In genomic region chr2:159614534-159615186, GRCh38 we compare ENCODE assay signal across 8 cellular contexts. TPM values are rescaled to one million over a fixed set of nuclear protein-coding genes. Genes with fewer than 3 reads are reported as not detected.
A peak's percentile ranks its signal among the peaks of the same experiment; 100 is the strongest.
DNase-seq lines count a peak whose midpoint lies in the region; ATAC-seq and TF ChIP-seq lines count a peak whose summit lies in the region.

No MANE protein-coding gene starts in this region.

- H3K36me3 ChIP-seq in adipocyte (ENCODE audit: control insufficient read depth, insufficient read depth, low read length, severe bottlenecking) (no peaks in the 10 kb centered on the region), stomach (no peaks in the 10 kb centered on the region)

- peaks cover 38% of the 10 kb centered on the region for H3K4me1 ChIP-seq in adipocyte (ENCODE audit: control insufficient read depth, insufficient read depth, low read length)
- peaks cover 5 to 67% (median 47%) of the 10 kb centered on the region in 4 donors for H3K4me1 ChIP-seq in stomach

- peak overlapping the region; percentile 96 for H3K9ac ChIP-seq in adipocyte (ENCODE audit: low read length)

- H3K36me3 Mint-ChIP-seq in immature natural killer cell = peaks cover 0 to 4% (median 0%) of the 10 kb centered on the region in 3 donors

- TF ChIP-seq POLR2A in stomach (IDR thresholded peaks at IDR 0.05) = no peak

- TF ChIP-seq CTCF in stomach (IDR thresholded peaks at IDR 0.05) = no peak

- DNase-seq in COR-L47 (lab: John Stamatoyannopoulos, UW) (peak; percentile 49), adipocyte (ENCODE audit: low read depth) (peak; percentile 67), immature natural killer cell (no peak), stomach (no peak), HK-2 (ENCODE audit: unreplicated experiment) (no peak)

- ATAC-seq in HG03039 (IDR thresholded peaks at IDR 0.05; ENCODE audit: unreplicated experiment) (no peak), HG03196 (IDR thresholded peaks at IDR 0.05; ENCODE audit: unreplicated experiment) (no peak)

- no peak for TF ChIP-seq RAD21 in Ishikawa (IDR thresholded peaks at IDR 0.05; ENCODE audit: low read depth)

- peak overlapping the region; percentile 84 to 99 (median 88) for H3K4me3 Mint-ChIP-seq in immature natural killer cell

- H3K4me1 Mint-ChIP-seq in immature natural killer cell = peaks cover 20 to 32% of the 10 kb centered on the region in 2 donors

- H3K27me3 ChIP-seq in adipocyte (replicated peaks; ENCODE audit: control insufficient read depth, insufficient read depth, low read length) (no peaks in the 10 kb centered on the region), stomach (no peaks in the 10 kb centered on the region)

- intact Hi-C loops in stomach (cut with DNase I; ENCODE audit: low total_unique reads) = no loop called here

- peak overlapping the region in 4 of 6 donors; percentile 25 to 83 (median 46) for H3K27ac Mint-ChIP-seq in immature natural killer cell

- H3K9me3 Mint-ChIP-seq in immature natural killer cell = no peaks in the 10 kb centered on the region

- peak overlapping the region; percentile 93 for H3K4me3 ChIP-seq in adipocyte (ENCODE audit: low read length)
- peak overlapping the region; percentile 60 to 79 (median 68) for H3K4me3 ChIP-seq in stomach

- TF ChIP-seq EP300 in Ishikawa (IDR thresholded peaks at IDR 0.05; ENCODE audit: borderline replicate concordance) (no peak), stomach (IDR thresholded peaks at IDR 0.05) (no peak)

- peak overlapping the region; percentile 94 to 98 (median 98) for H3K27ac ChIP-seq in stomach

- WGBS in stomach, 5 donors = 4 to 9% (median 7%) methylated on average over 8 of the region's 8 CpGs

- H3K9me3 ChIP-seq in adipocyte (ENCODE audit: control insufficient read depth, low read length) (no peaks in the 10 kb centered on the region), stomach (no peaks in the 10 kb centered on the region)

- H3K27me3 Mint-ChIP-seq in immature natural killer cell (ENCODE audit: low read depth in 3 of 3) = peaks cover 3 to 26% (median 17%) of the 10 kb centered on the region in 3 donors

TF ChIP-seq in Ishikawa, 13 proteins besides CTCF, POLR2A, EP300 and RAD21:
- peak; percentile 75 for TF ChIP-seq YY1 (IDR thresholded peaks at IDR 0.05; ENCODE audit: low read depth)
- no peak; the same call in 1 of the 2 replicates for TF ChIP-seq CEBPB (IDR thresholded peaks at IDR 0.05)

RNA-seq across cellular contexts. Expression of gene BAZ2B, which starts 1.7 kb away (rescaled TPM):
- polyA plus RNA-seq in immature natural killer cell (10 to 100 TPM in 2 of 3 donors, 1 to 10 TPM in 1; 4.6 to 32.2 (median 13.2) TPM), stomach (10 to 100 TPM in 2 of 3 donors, 1 to 10 TPM in 1; 7.2 to 16.8 (median 12.5) TPM)
- 100 to 1,000 TPM in 2 of 5 donors, 10 to 100 TPM in 3; 58.5 to 245 (median 99.2) TPM for total RNA-seq in stomach

Comparison
In these comparisons a context has a peak if more than half of its experiments do, and no peak if none do; other contexts are left out.
1. DNase-seq: peak in COR-L47 (single experiment) and adipocyte (single experiment); none in immature natural killer cell (0 of 3), stomach (single experiment) and HK-2 (single experiment).